Comparison of ENCODE assay signal across 13 cellular contexts in genomic region chr16:12002447-12003006, GRCh38. TPM values are rescaled to one million over a fixed set of nuclear protein-coding genes. Genes with fewer than 3 reads are reported as not detected.
DNase-seq lines count a peak whose midpoint lies in the region; ATAC-seq and TF ChIP-seq lines count a peak whose summit lies in the region.
"Had no signal": no experiment of that assay in that cellular context is flagged by ENCODE, and none has a peak within 500 bp of the region (broad histone marks: within the 10 kb centered on the region; RNA-seq: fewer than 3 reads in every experiment).

No MANE protein-coding gene starts in this region.

- no peaks in the 10 kb centered on the region for H3K27me3 ChIP-seq in left ventricle myocardium inferior (ENCODE audit: low read depth)
- no peaks in the 10 kb centered on the region for H3K27me3 ChIP-seq in Peyer's patch
- H3K27me3 ChIP-seq: esophagus muscularis mucosa had no signal

- H3K4me1 Mint-ChIP-seq in T-helper 17 cell = peaks cover 9% of the 10 kb centered on the region
- H3K4me1 Mint-ChIP-seq in activated T-cell treated with anti-CD3 and anti-CD28 coated beads, Interleukin-2, amount 50 U/mL, for 24 hours (ENCODE audit: low read depth) = peaks cover 1% of the 10 kb centered on the region
- H3K4me1 Mint-ChIP-seq: GM23338 had no signal

- peak overlapping the region; percentile 5 for H3K27ac ChIP-seq in left ventricle myocardium inferior (replicated peaks)
- H3K27ac ChIP-seq in Peyer's patch = no peak overlapping the region
- H3K27ac ChIP-seq: esophagus muscularis mucosa had no signal

- intact Hi-C loops in left ventricle myocardium inferior (cut with micrococcal nuclease) = no loop called here

- H3K4me1 ChIP-seq in left ventricle myocardium inferior = peaks cover 13% of the 10 kb centered on the region
- no peaks in the 10 kb centered on the region for H3K4me1 ChIP-seq in Peyer's patch
- H3K4me1 ChIP-seq: esophagus muscularis mucosa had no signal

- H3K36me3 ChIP-seq in left ventricle myocardium inferior (peaks cover 17% of the 10 kb centered on the region), Peyer's patch (peaks cover 0 to 7% (median 0%) of the 10 kb centered on the region in 3 donors)

- H3K36me3 Mint-ChIP-seq in T-helper 17 cell (ENCODE audit: low read depth) = peaks cover 7% of the 10 kb centered on the region
- peaks cover 6% of the 10 kb centered on the region for H3K36me3 Mint-ChIP-seq in activated T-cell treated with anti-CD3 and anti-CD28 coated beads, Interleukin-2, amount 50 U/mL, for 24 hours (ENCODE audit: low read depth)

- no peak overlapping the region for H3K4me3 Mint-ChIP-seq in T-helper 17 cell
- H3K4me3 Mint-ChIP-seq in activated T-cell treated with anti-CD3 and anti-CD28 coated beads, Interleukin-2, amount 50 U/mL, for 24 hours = no peak overlapping the region
- H3K4me3 Mint-ChIP-seq: GM23338 had no signal

- H3K27me3 Mint-ChIP-seq in T-helper 17 cell = no peaks in the 10 kb centered on the region
- no peaks in the 10 kb centered on the region for H3K27me3 Mint-ChIP-seq in activated T-cell treated with anti-CD3 and anti-CD28 coated beads, Interleukin-2, amount 50 U/mL, for 24 hours

- DNase-seq in AG20443 (ENCODE audit: low spot score) = peak; percentile 54
- DNase-seq in NCI-H1092 treated with DMSO at 0.1 percent for 48 hours (lab: John Stamatoyannopoulos, UW) = peak; percentile 39
- DNase-seq in left ventricle myocardium inferior = no peak
- DNase-seq in T-helper 17 cell = no peak
- DNase-seq in inferior parietal cortex (ENCODE audit: extremely low spot score) = no peak
- DNase-seq in Peyer's patch = no peak
- DNase-seq in activated T-cell treated with anti-CD3 and anti-CD28 coated beads, Interleukin-2, amount 50 U/mL, for 24 hours = no peak
- DNase-seq: activated CD4-positive, alpha-beta T cell treated with anti-CD3 and anti-CD28 coated beads for 4 hours; mucosa of descending colon had no signal

- H3K4me3 ChIP-seq in left ventricle myocardium inferior (no peak overlapping the region), Peyer's patch (no peak overlapping the region)
- H3K4me3 ChIP-seq: esophagus muscularis mucosa, GM23338, mucosa of descending colon had no signal

- no peaks in the 10 kb centered on the region for H3K9me3 ChIP-seq in left ventricle myocardium inferior (replicated peaks)
- no peaks in the 10 kb centered on the region for H3K9me3 ChIP-seq in T-helper 17 cell (ENCODE audit: control insufficient read depth, low read length, poor library complexity, severe bottlenecking)
- H3K9me3 ChIP-seq in Peyer's patch = no peaks in the 10 kb centered on the region
- H3K9me3 ChIP-seq: esophagus muscularis mucosa, mucosa of descending colon had no signal

- no peak for TF ChIP-seq POLR2A in Peyer's patch (IDR thresholded peaks at IDR 0.05)

- TF ChIP-seq CTCF in left ventricle myocardium inferior (IDR thresholded peaks at IDR 0.05; ENCODE audit: borderline replicate concordance) (no peak), Peyer's patch (IDR thresholded peaks at IDR 0.05) (no peak)

- no peak overlapping the region for H3K27ac Mint-ChIP-seq in T-helper 17 cell
- H3K27ac Mint-ChIP-seq in activated T-cell treated with anti-CD3 and anti-CD28 coated beads, Interleukin-2, amount 50 U/mL, for 24 hours = no peak overlapping the region
- H3K27ac Mint-ChIP-seq: GM23338 had no signal

- ATAC-seq in SK-N-SH treated with all-trans-retinoic acid at 6 μM for 48 hours (peak; percentile 54), T-helper 17 cell (no peak)
- ATAC-seq: GM23338, mucosa of descending colon had no signal

- H3K9me3 Mint-ChIP-seq in activated T-cell treated with anti-CD3 and anti-CD28 coated beads, Interleukin-2, amount 50 U/mL, for 24 hours = no peaks in the 10 kb centered on the region
- H3K9me3 Mint-ChIP-seq: GM23338 had no signal

TF ChIP-seq in SK-N-SH treated with all-trans-retinoic acid at 6 μM for 48 hours, 23 proteins besides CTCF, POLR2A, EP300 and RAD21:
- TF ChIP-seq TCF4 (CRISPR knock-in tag; IDR thresholded peaks at IDR 0.05; ENCODE audit: borderline replicate concordance) = no peak
- TF ChIP-seq ISL1 (CRISPR knock-in tag; IDR thresholded peaks at IDR 0.05) = peak; percentile 8; the same call in 1 of the 2 replicates
TF ChIP-seq in SK-N-SH treated with all-trans-retinoic acid at 6 μM for 48 hours: peak in this region for 1.

RNA-seq across cellular contexts. Expression of gene SNX29, which starts 26.0 kb away (rescaled TPM):
- total RNA-seq in left ventricle myocardium inferior (13.2 TPM), T-helper 17 cell (10 to 100 TPM; 31.0 to 33.3 TPM), Peyer's patch (100 to 1,000 TPM in 1 of 4 donors, 10 to 100 TPM in 3; 12.0 to 106 (median 26.9) TPM)

RNA-seq across cellular contexts. Expression of gene TNFRSF17, which starts 37.5 kb away (rescaled TPM):
- total RNA-seq in left ventricle myocardium inferior (not detected), T-helper 17 cell (under 1 TPM in 1 of 2 donors, not detected in 1; 0.45 TPM), Peyer's patch (not detected)
- total RNA-seq: esophagus muscularis mucosa, GM23338, skeletal muscle tissue had no signal

Comparison
In these comparisons a context has a peak if more than half of its experiments do, and no peak if none do; other contexts are left out.
1. DNase-seq: peak in AG20443 (single experiment) and NCI-H1092 treated with DMSO at 0.1 percent for 48 hours (single experiment); none in left ventricle myocardium inferior (single experiment), T-helper 17 cell (0 of 3), inferior parietal cortex (single experiment), Peyer's patch (0 of 3) and activated T-cell treated with anti-CD3 and anti-CD28 coated beads, Interleukin-2, amount 50 U/mL, for 24 hours (single experiment).